ENCODE assay signal across 14 cellular contexts in the genomic region with DNA sequence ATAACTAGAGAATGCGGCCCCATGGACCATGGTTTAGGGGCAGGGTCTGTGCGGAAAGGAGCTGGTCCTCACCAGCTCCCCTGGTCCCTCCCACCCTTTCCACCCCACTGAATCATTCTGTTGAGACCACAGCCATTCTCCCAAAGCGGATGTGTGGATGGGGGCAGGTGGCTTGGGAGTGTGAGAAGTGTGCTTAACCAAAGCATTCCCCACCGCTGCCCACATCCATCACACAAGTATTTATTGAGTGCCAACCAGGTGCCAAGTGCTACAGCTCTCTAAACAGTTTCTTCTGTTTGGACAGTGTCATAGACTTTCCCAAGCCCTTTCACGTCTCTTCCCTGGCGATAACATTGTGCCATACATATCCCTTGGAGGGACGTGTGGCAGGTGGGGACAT. TPM values are rescaled to one million over a fixed set of nuclear protein-coding genes. Genes with fewer than 3 reads are reported as not detected.
DNase-seq lines count a peak whose midpoint lies in the region; ATAC-seq and TF ChIP-seq lines count a peak whose summit lies in the region.
"Had no signal": no experiment of that assay in that cellular context is flagged by ENCODE, and none has a peak within 500 bp of the region (broad histone marks: within the 10 kb centered on the region; RNA-seq: fewer than 3 reads in every experiment).

No MANE protein-coding gene starts in this region.

- H3K27ac ChIP-seq in colonic mucosa (peak overlapping the region; percentile 22), prostate gland (peak overlapping the region; percentile 66 to 68), adrenal gland (peak overlapping the region in 2 of 5 donors; percentile 49 to 58), Karpas-422 (ENCODE audit: low read length) (no peak overlapping the region)
- H3K27ac ChIP-seq: HL-60 had no signal

- H3K36me3 ChIP-seq in colonic mucosa (no peaks in the 10 kb centered on the region), prostate gland (no peaks in the 10 kb centered on the region), adrenal gland (replicated peaks in 1 of 2) (no peaks in the 10 kb centered on the region), Karpas-422 (ENCODE audit: insufficient read depth, low read length) (no peaks in the 10 kb centered on the region)

- no peaks in the 10 kb centered on the region for H3K79me2 ChIP-seq in Karpas-422 (ENCODE audit: low read length)

- H3K9me2 ChIP-seq in Karpas-422 (replicated peaks; ENCODE audit: insufficient read depth, low read length), result no peaks in the 10 kb centered on the region

- no peak overlapping the region for H3K4me3 ChIP-seq in colonic mucosa
- H3K4me3 ChIP-seq in prostate gland, result no peak overlapping the region
- no peak overlapping the region for H3K4me3 ChIP-seq in adrenal gland
- H3K4me3 ChIP-seq in Karpas-422 (ENCODE audit: low read length), result no peak overlapping the region

- H2AFZ ChIP-seq in Karpas-422 (ENCODE audit: low read length), result no peak overlapping the region

- no peak overlapping the region for H3K4me2 ChIP-seq in Karpas-422 (ENCODE audit: low read depth, low read length, poor library complexity, severe bottlenecking)

- 62% methylated on average over 7 of the region's 7 CpGs for WGBS in prostate gland
- WGBS in adrenal gland, 4 donors, result 75 to 90% (median 82%) methylated on average over 5 to 7 of the region's 7 CpGs

- intact Hi-C loops in colonic mucosa (cut with DNase I) (no loop called here), prostate gland (cut with DNase I) (loop anchor here (5.0 kb wide), 1 partner anchor 47 kb away; no protein-coding TSS in a partner anchor), adrenal gland (cut with DNase I) (no loop called here), sciatic nerve (cut with DNase I) (no loop called here)

- H4K20me1 ChIP-seq in Karpas-422 (ENCODE audit: insufficient read depth, low read depth, low read length), result no peaks in the 10 kb centered on the region

- H3K27me3 ChIP-seq in colonic mucosa, result peaks cover 4% of the 10 kb centered on the region
- no peaks in the 10 kb centered on the region for H3K27me3 ChIP-seq in prostate gland (replicated peaks; ENCODE audit: insufficient read depth)
- H3K27me3 ChIP-seq in adrenal gland, result peaks cover 2% of the 10 kb centered on the region
- no peaks in the 10 kb centered on the region for H3K27me3 ChIP-seq in Karpas-422 (ENCODE audit: low read length)
- H3K27me3 ChIP-seq: BE2C had no signal

- no peak for TF ChIP-seq POLR2A in prostate gland (IDR thresholded peaks at IDR 0.05)
- no peak for TF ChIP-seq POLR2A in adrenal gland (IDR thresholded peaks at IDR 0.05)

- DNase-seq in DMS153 treated with DMSO at 0.1 percent for 48 hours (lab: John Stamatoyannopoulos, UW; ENCODE audit: unreplicated experiment) (peak; percentile 43), NCI-H510A treated with DMSO at 0.1 percent for 48 hours (lab: John Stamatoyannopoulos, UW) (peak; percentile 41), colonic mucosa (no peak), prostate gland (ENCODE audit: low spot score) (no peak), adrenal gland (no peak), NCI-H345 treated with DMSO at 0.1 percent for 48 hours (lab: John Stamatoyannopoulos, UW; ENCODE audit: unreplicated experiment) (no peak), sciatic nerve (ENCODE audit: low spot score) (no peak), Karpas-422 (no peak)
- DNase-seq: effector CD8-positive, alpha-beta T cell; NCI-H345; occipital lobe; RPMI8226 had no signal

- H3K4me1 ChIP-seq in colonic mucosa (no peaks in the 10 kb centered on the region), prostate gland (replicated peaks) (peaks cover 5% of the 10 kb centered on the region), adrenal gland (replicated peaks in 1 of 2) (no peaks in the 10 kb centered on the region), Karpas-422 (ENCODE audit: low read length) (peaks cover 8% of the 10 kb centered on the region)

- no peaks in the 10 kb centered on the region for H3K9me3 ChIP-seq in colonic mucosa
- no peaks in the 10 kb centered on the region for H3K9me3 ChIP-seq in prostate gland
- H3K9me3 ChIP-seq in adrenal gland (replicated peaks in 1 of 3), result no peaks in the 10 kb centered on the region
- H3K9me3 ChIP-seq in Karpas-422 (ENCODE audit: low read length), result no peaks in the 10 kb centered on the region
- H3K9me3 ChIP-seq: BE2C had no signal

- ATAC-seq in sciatic nerve, result no peak

- no peak for TF ChIP-seq CTCF in colonic mucosa (IDR thresholded peaks at IDR 0.05)
- no peak for TF ChIP-seq CTCF in prostate gland (IDR thresholded peaks at IDR 0.05)
- no peak for TF ChIP-seq CTCF in adrenal gland (IDR thresholded peaks at IDR 0.05)

- H3K9ac ChIP-seq in colonic mucosa (ENCODE audit: low read depth in 2 of 2, low read length in 2 of 2) (no peak overlapping the region), Karpas-422 (ENCODE audit: low read length) (no peak overlapping the region)

RNA-seq across cellular contexts. Expression of a gene that starts 19.6 kb away (rescaled TPM):
- total RNA-seq in colonic mucosa, result 10 to 100 TPM in 1 of 2 donors, 1 to 10 TPM in 1; 6.2 to 19.3 TPM
- 10 to 100 TPM; 30.7 to 53.4 TPM for total RNA-seq in prostate gland
- 10 to 100 TPM in 1 of 8 donors, 1 to 10 TPM in 5, under 1 TPM in 2; 0.66 to 14.8 (median 3.9) TPM for total RNA-seq in adrenal gland
- polyA plus RNA-seq in adrenal gland, result 100 to 1,000 TPM in 1 of 3 donors, 10 to 100 TPM in 1, 1 to 10 TPM in 1; 4.3 to 178 (median 40.1) TPM
- 7.2 TPM for total RNA-seq in sciatic nerve
- total RNA-seq in Karpas-422 (2014; rRNA removed; shearing (Covaris generic); ENCODE audit: low replicate concordance), result not detected in 2 replicates

RNA-seq across cellular contexts. Expression of a gene that starts 36.0 kb away (rescaled TPM):
- total RNA-seq in colonic mucosa (100 to 1,000 TPM in 1 of 2 donors, 10 to 100 TPM in 1; 24.0 to 917 TPM), prostate gland (1,000 to 10,000 TPM; 1,584 to 1,742 TPM), adrenal gland (10 to 100 TPM in 3 of 8 donors, 1 to 10 TPM in 5; 2.0 to 46.5 (median 8.6) TPM), sciatic nerve (1.4 TPM)
- polyA plus RNA-seq in adrenal gland, result 100 to 1,000 TPM in 1 of 3 donors, 10 to 100 TPM in 2; 58.4 to 283 (median 60.1) TPM
- not detected in 2 replicates for total RNA-seq in Karpas-422 (2014; rRNA removed; shearing (Covaris generic); ENCODE audit: low replicate concordance)

RNA-seq across cellular contexts. Expression of a gene that starts 44.5 kb away (rescaled TPM):
- 10 to 100 TPM; 49.7 to 86.1 TPM for total RNA-seq in colonic mucosa
- total RNA-seq in prostate gland, result 10 to 100 TPM; 41.2 to 53.8 TPM
- total RNA-seq in adrenal gland, result 10 to 100 TPM; 23.0 to 60.6 (median 26.4) TPM
- 10 to 100 TPM; 36.8 to 72.2 (median 38.5) TPM for polyA plus RNA-seq in adrenal gland
- 25.9 TPM for total RNA-seq in sciatic nerve
- 10.5 and 17.1 TPM in 2 replicates for total RNA-seq in Karpas-422 (2014; rRNA removed; shearing (Covaris generic); ENCODE audit: low replicate concordance)

Comparison
In these comparisons a context has a peak if more than half of its experiments do, and no peak if none do; other contexts are left out.
1. DNase-seq: peak in DMS153 treated with DMSO at 0.1 percent for 48 hours (single experiment) and NCI-H510A treated with DMSO at 0.1 percent for 48 hours (single experiment); none in colonic mucosa (single experiment), prostate gland (single experiment), adrenal gland (0 of 7), NCI-H345 treated with DMSO at 0.1 percent for 48 hours (single experiment), sciatic nerve (single experiment) and Karpas-422 (single experiment).